ENCODE assay signal across 33 cellular contexts in the genomic region with DNA sequence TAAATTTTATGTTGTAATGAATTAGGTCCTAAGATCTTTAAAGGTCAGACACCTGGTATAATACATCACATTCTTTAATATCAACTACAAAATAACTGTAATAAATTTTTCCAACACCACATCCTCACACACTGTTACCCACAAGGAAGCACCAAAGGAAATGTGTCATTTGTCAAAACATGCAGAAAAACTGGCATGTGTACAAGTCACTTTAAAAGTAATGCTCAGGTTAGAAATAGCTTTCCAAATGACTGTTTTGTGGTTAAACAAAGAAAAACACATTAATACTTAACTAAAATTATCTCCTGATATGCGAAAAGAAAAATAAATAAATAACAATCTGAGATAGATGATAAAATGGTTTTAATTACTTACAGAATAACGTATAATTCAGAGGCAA.
DNase-seq lines count a peak whose midpoint lies in the region; ATAC-seq, FAIRE-seq and TF ChIP-seq lines count a peak whose summit lies in the region.
"Had no signal": no experiment of that assay in that cellular context is flagged by ENCODE, and none has a peak within 500 bp of the region (broad histone marks: within the 10 kb centered on the region; RNA-seq: fewer than 3 reads in every experiment).

No MANE protein-coding gene starts in this region.

- H3F3A ChIP-seq in SK-N-SH (replicated peaks; ENCODE audit: insufficient read depth): no peaks in the 10 kb centered on the region

- 60% methylated on average over 2 of the region's 2 CpGs for WGBS in SK-N-SH (ENCODE audit: low lambda C conversion rate)
- 0% methylated on average over 2 of the region's 2 CpGs for WGBS in GM12878 (ENCODE audit: insufficient coverage, insufficient replicate concordance, low lambda C conversion rate, missing lambda C conversion rate)

- no peaks in the 10 kb centered on the region for H4K20me1 ChIP-seq in SK-N-SH (ENCODE audit: insufficient read depth)
- H4K20me1 ChIP-seq in GM12878 (ENCODE audit: control insufficient read depth, insufficient read depth): no peaks in the 10 kb centered on the region

- CTCF ChIA-PET in SK-N-SH (lab: Yijun Ruan, JAX) (interaction anchor here (2.5 to 4.0 kb wide), 2 partner anchors 10 to 44 kb away, joined by 10 to 13 read pairs; no protein-coding TSS in a partner anchor), GM12878 (lab: Yijun Ruan, JAX) (interaction anchor here (0.9 to 3.4 kb wide), 2 partner anchors 10 to 68 kb away, joined by 3 to 25 read pairs; no protein-coding TSS in a partner anchor)

- H3K4me3 ChIP-seq in SK-N-SH (ENCODE audit: low read depth in 2 of 2, low read length in 1 of 2) (no peak overlapping the region), GM12878 (no peak overlapping the region), fibroblast of pulmonary artery (replicated peaks; ENCODE audit: low read depth, low read length) (no peak overlapping the region)
- H3K4me3 ChIP-seq: esophagus muscularis mucosa, gastroesophageal sphincter, psoas muscle, SK-N-MC, thoracic aorta had no signal

- TF ChIP-seq RAD21 in SK-N-SH (IDR thresholded peaks at IDR 0.05; ENCODE audit: low read length) (no peak), GM12878 (IDR thresholded peaks at IDR 0.05; ENCODE audit: insufficient read depth, low read depth, low read length) (no peak)

- no TSS peak for BruUV-seq in GM12878 (replicated peaks; lab: Mats Ljungman, UMichigan)

- H3K4me2 ChIP-seq in SK-N-SH: no peak overlapping the region
- no peak overlapping the region for H3K4me2 ChIP-seq in GM12878 (ENCODE audit: control insufficient read depth, insufficient read depth)

- H3K9me2 ChIP-seq in SK-N-SH: no peaks in the 10 kb centered on the region

- no peak for FAIRE-seq in GM12878 (lab: Jason Lieb, UNC)
- FAIRE-seq: GM19239 had no signal

- TF ChIP-seq EP300 in SK-N-SH (IDR thresholded peaks at IDR 0.05; ENCODE audit: borderline replicate concordance in 1 of 2, low read depth in 1 of 2, low read length in 1 of 2) (no peak), GM12878 (IDR thresholded peaks at IDR 0.05; ENCODE audit: borderline replicate concordance in 1 of 2, control insufficient read depth in 1 of 2, low read depth in 2 of 2, low read length in 2 of 2) (no peak)

- no peak for ATAC-seq in SK-N-SH treated with all-trans-retinoic acid at 6 μM for 48 hours
- ATAC-seq in GM12878: no peak
- no peak for ATAC-seq in HG02981 (IDR thresholded peaks at IDR 0.05; ENCODE audit: unreplicated experiment)
- ATAC-seq: gastroesophageal sphincter; naive thymus-derived CD8-positive, alpha-beta T cell; psoas muscle; stimulated activated naive CD8-positive, alpha-beta T cell treated with anti-CD3 and anti-CD28 coated beads, Interleukin-15, Interleukin-2, amounts not matched to agents 100 U/mL and 50 U/mL, for 24 hours; T-helper 17 cell had no signal

- intact Hi-C loops in GM12878 (cut with micrococcal nuclease; ENCODE audit: unreplicated experiment): no loop called here

- H3K9ac ChIP-seq in SK-N-SH (no peak overlapping the region), GM12878 (ENCODE audit: control insufficient read depth, insufficient read depth, low read length) (no peak overlapping the region)

- H3K4me1 ChIP-seq in SK-N-SH (ENCODE audit: control insufficient read depth in 1 of 2, insufficient read depth in 2 of 2, low read depth in 1 of 2, low read length in 1 of 2) (no peaks in the 10 kb centered on the region; a peak in 1 of 4 replicates), GM12878 (ENCODE audit: control insufficient read depth, insufficient read depth, low read length) (no peaks in the 10 kb centered on the region)
- H3K4me1 ChIP-seq: esophagus muscularis mucosa, gastroesophageal sphincter, psoas muscle had no signal

- H3K9me3 ChIP-seq in SK-N-SH: no peaks in the 10 kb centered on the region
- no peaks in the 10 kb centered on the region for H3K9me3 ChIP-seq in GM12878 (replicated peaks; ENCODE audit: control insufficient read depth, insufficient read depth, low read length)
- H3K9me3 ChIP-seq: esophagus muscularis mucosa, gastroesophageal sphincter, psoas muscle, thoracic aorta had no signal

- SMC1A ChIA-PET in GM12878 (lab: Charles Lee; ENCODE audit: uncharacterized antibody, unreplicated experiment): interaction anchor here (1.1 to 1.3 kb wide), 2 partner anchors 9 to 13 kb away, joined by 3 to 4 read pairs; no protein-coding TSS in a partner anchor

- no peak overlapping the region for H3K27ac ChIP-seq in SK-N-SH (ENCODE audit: low read depth in 2 of 2, low read length in 1 of 2)
- H3K27ac ChIP-seq in GM12878 (ENCODE audit: control insufficient read depth, insufficient read depth): no peak overlapping the region
- H3K27ac ChIP-seq: 22Rv1, esophagus muscularis mucosa, gastroesophageal sphincter, psoas muscle, SK-N-MC, thoracic aorta had no signal

- no peak overlapping the region for H2AFZ ChIP-seq in SK-N-SH (ENCODE audit: low read depth)
- no peak overlapping the region for H2AFZ ChIP-seq in GM12878 (ENCODE audit: control insufficient read depth, low read depth, low read length)

- H3K27me3 ChIP-seq in SK-N-SH (ENCODE audit: insufficient read depth) (no peaks in the 10 kb centered on the region), GM12878 (replicated peaks in 1 of 2; ENCODE audit: control insufficient read depth in 2 of 2, insufficient read depth in 2 of 2, low read length in 1 of 2) (no peaks in the 10 kb centered on the region)
- H3K27me3 ChIP-seq: gastroesophageal sphincter had no signal

- POLR2A ChIA-PET in SK-N-SH (lab: Yijun Ruan, JAX): no interaction called here
- POLR2A ChIA-PET in GM12878 (lab: Charles Lee): no interaction called here

- RAD21 ChIA-PET in GM12878 (lab: Charles Lee; ENCODE audit: unreplicated experiment): no interaction called here

- no peak for TF ChIP-seq POLR2A in GM12878 (IDR thresholded peaks at IDR 0.05; ENCODE audit: low read depth, low read length)

- DNase-seq in SK-N-SH (no peak), GM12878 (ENCODE audit: low read depth, low spot score) (no peak), fibroblast of pulmonary artery (ENCODE audit: low read depth) (peak; percentile 17), renal cortical epithelial cell (ENCODE audit: low read depth) (peak; percentile 21), LoVo (ENCODE audit: low spot score) (no peak), NCI-H146 (lab: John Stamatoyannopoulos, UW) (no peak)
- DNase-seq: activated CD4-positive, alpha-beta memory T cell treated with anti-CD3 and anti-CD28 coated beads, Interleukin-2, amount 10 ng/mL, durations not matched to agents 7 days and 5 days; activated CD4-positive, alpha-beta T cell treated with anti-CD3 and anti-CD28 coated beads for 1 hour; amygdala; CD4-positive, alpha-beta memory T cell; cerebellar nuclear complex; DMS 273 treated with DMSO at 0.1 percent for 48 hours; effector CD8-positive, alpha-beta T cell; H9; islet precursor cell; midbrain; MM.1S; naive thymus-derived CD8-positive, alpha-beta T cell; NCI-H1417 treated with DMSO at 0.1 percent for 48 hours; NCI-H82; occipital lobe; psoas muscle; RPMI8226; stimulated activated naive CD8-positive, alpha-beta T cell treated with anti-CD3 and anti-CD28 coated beads, Interleukin-15, Interleukin-2, amounts not matched to agents 100 U/mL and 50 U/mL, for 24 hours; T-helper 17 cell had no signal

- no peaks in the 10 kb centered on the region for H3K36me3 ChIP-seq in SK-N-SH (replicated peaks in 1 of 2; ENCODE audit: control insufficient read depth in 1 of 2, insufficient read depth in 2 of 2, low read length in 1 of 2)
- no peaks in the 10 kb centered on the region for H3K36me3 ChIP-seq in GM12878 (ENCODE audit: control insufficient read depth in 2 of 2, insufficient read depth in 2 of 2, low read length in 1 of 2)
- H3K36me3 ChIP-seq: esophagus muscularis mucosa, gastroesophageal sphincter, thoracic aorta had no signal

- no peak for TF ChIP-seq CTCF in SK-N-SH (IDR thresholded peaks at IDR 0.05)
- TF ChIP-seq CTCF in GM12878 (IDR thresholded peaks at IDR 0.05 in 2 of 3, conservative IDR thresholded peaks at IDR 0.05 in 1 of 3; ENCODE audit: control insufficient read depth in 2 of 3, extremely low read depth in 1 of 3, insufficient read depth in 1 of 3, low read depth in 3 of 3, low read length in 3 of 3): no peak
- TF ChIP-seq CTCF in fibroblast of pulmonary artery (IDR thresholded peaks at IDR 0.05; ENCODE audit: low read length, missing control alignments): no peak

- H3K79me2 ChIP-seq in SK-N-SH (ENCODE audit: insufficient read depth): no peaks in the 10 kb centered on the region
- H3K79me2 ChIP-seq in GM12878 (ENCODE audit: control insufficient read depth, insufficient read depth, low read length): no peaks in the 10 kb centered on the region

- in situ Hi-C loops in GM12878 (cut with MboI): no loop called here

TF ChIP-seq in SK-N-SH, 30 proteins besides CTCF, POLR2A, EP300 and RAD21:
- TF ChIP-seq MEF2A (IDR thresholded peaks at IDR 0.05; ENCODE audit: borderline replicate concordance, low read depth) (no peak), TCF12 (IDR thresholded peaks at IDR 0.05) (peak; percentile 14; the same call in 1 of the 2 replicates)
TF ChIP-seq in SK-N-SH: peak in this region for 1.

TF ChIP-seq in SK-N-SH treated with all-trans-retinoic acid at 6 μM for 48 hours, 23 proteins besides CTCF, POLR2A, EP300 and RAD21 (continues in another document):
- TF ChIP-seq ZC3H10 (CRISPR knock-in tag; IDR thresholded peaks at IDR 0.05) (no peak), ISL1 (CRISPR knock-in tag; IDR thresholded peaks at IDR 0.05) (no peak), ZFP30 (CRISPR knock-in tag; IDR thresholded peaks at IDR 0.05) (no peak)

TF ChIP-seq in GM12878, 131 proteins besides CTCF, POLR2A, EP300 and RAD21 (continues in another document):
- TF ChIP-seq ZNF24 (IDR thresholded peaks at IDR 0.05) (no peak), IKZF1 (conservative IDR thresholded peaks at IDR 0.05) (no peak), RUNX3 (IDR thresholded peaks at IDR 0.05; ENCODE audit: low read length) (peak; percentile 43; the same call in 1 of the 2 replicates)

Comparison
In these comparisons a context has a peak if more than half of its experiments do, and no peak if none do; other contexts are left out.
1. DNase-seq: peak in fibroblast of pulmonary artery (single experiment) and renal cortical epithelial cell (single experiment); none in SK-N-SH (single experiment), GM12878 (single experiment), LoVo (single experiment) and NCI-H146 (single experiment).
2. Of the 26 proteins assayed by ChIP-seq in both GM12878 and SK-N-SH: peak only in GM12878: none; only in SK-N-SH: TCF12; in both: none; in neither: 25.